ENCODE assay signal across 8 cellular contexts in the genomic region with DNA sequence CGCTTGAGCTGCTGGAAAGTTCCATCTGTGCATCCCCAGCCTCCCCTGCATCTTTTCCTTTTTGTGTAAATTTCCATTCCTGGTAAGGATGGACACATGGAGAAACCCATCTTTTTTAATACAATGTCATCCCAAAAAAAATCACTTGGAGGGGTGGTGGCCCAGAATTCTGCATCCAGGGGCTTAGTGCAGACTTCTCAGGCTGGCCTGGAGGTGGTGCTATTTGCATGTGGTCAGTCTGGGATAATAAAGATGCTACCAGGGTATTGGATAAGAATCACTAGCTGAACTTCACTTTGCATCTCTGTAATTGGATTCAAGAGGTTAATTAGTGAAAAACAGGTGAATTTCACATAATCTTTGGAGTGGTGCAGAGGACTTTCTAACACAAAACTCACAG. TPM values are rescaled to one million over a fixed set of nuclear protein-coding genes. Genes with fewer than 3 reads are reported as not detected.
DNase-seq lines count a peak whose midpoint lies in the region; ATAC-seq, FAIRE-seq and TF ChIP-seq lines count a peak whose summit lies in the region.

No MANE protein-coding gene starts in this region.

- TF ChIP-seq POLR2A in H54 (IDR thresholded peaks at IDR 0.05; ENCODE audit: low read depth, low read length) (no peak), body of pancreas (IDR thresholded peaks at IDR 0.05) (no peak)

- TF ChIP-seq CTCF in CD8-positive, alpha-beta T cell (IDR thresholded peaks at IDR 0.05) = no peak
- peak; percentile 90 for TF ChIP-seq CTCF in OCI-LY3 (IDR thresholded peaks at IDR 0.05; ENCODE audit: low read depth, low read length)
- peak; percentile 27 to 79 (median 64) for TF ChIP-seq CTCF in body of pancreas (IDR thresholded peaks at IDR 0.05)
- TF ChIP-seq CTCF in lower lobe of right lung (IDR thresholded peaks at IDR 0.05) = peak; percentile 60
- TF ChIP-seq CTCF in type B pancreatic cell (conservative IDR thresholded peaks at IDR 0.05) = peak; percentile 75

- peaks cover 15% of the 10 kb centered on the region for H3K36me3 Mint-ChIP-seq in CD8-positive, alpha-beta T cell
- peaks cover 8% of the 10 kb centered on the region for H3K36me3 Mint-ChIP-seq in type B pancreatic cell

- no peaks in the 10 kb centered on the region for H3K36me3 ChIP-seq in CD8-positive, alpha-beta T cell (ENCODE audit: insufficient read depth, low read length)
- H3K36me3 ChIP-seq in OCI-LY3 (replicated peaks; ENCODE audit: low read depth, low read length) (peaks cover 2% of the 10 kb centered on the region), body of pancreas (replicated peaks in 1 of 2; ENCODE audit: insufficient read depth in 1 of 2, low read depth in 2 of 2) (no peaks in the 10 kb centered on the region), lower lobe of right lung (peaks cover 3% of the 10 kb centered on the region)

- no peaks in the 10 kb centered on the region for H4K20me1 ChIP-seq in OCI-LY3 (ENCODE audit: insufficient read depth, low read length)

- H3K4me1 Mint-ChIP-seq in CD8-positive, alpha-beta T cell (ENCODE audit: low read depth) = peaks cover 62% of the 10 kb centered on the region
- peaks cover 9% of the 10 kb centered on the region for H3K4me1 Mint-ChIP-seq in type B pancreatic cell (ENCODE audit: unreplicated experiment)

- no peaks in the 10 kb centered on the region for H3K9me3 ChIP-seq in CD8-positive, alpha-beta T cell (ENCODE audit: low read length)
- no peaks in the 10 kb centered on the region for H3K9me3 ChIP-seq in OCI-LY3 (ENCODE audit: insufficient read depth, low read length)
- H3K9me3 ChIP-seq in body of pancreas = no peaks in the 10 kb centered on the region
- H3K9me3 ChIP-seq in lower lobe of right lung = no peaks in the 10 kb centered on the region

- no peak overlapping the region; the same call in 1 of the 2 replicates for H3K9ac ChIP-seq in OCI-LY3 (ENCODE audit: low read length)

- no peak for ATAC-seq in CD8-positive, alpha-beta T cell
- ATAC-seq in body of pancreas = no peak
- no peak for ATAC-seq in lower lobe of right lung
- ATAC-seq in GM21723 (IDR thresholded peaks at IDR 0.05; ENCODE audit: unreplicated experiment) = no peak
- ATAC-seq in HG02623 (IDR thresholded peaks at IDR 0.05; ENCODE audit: unreplicated experiment) = no peak

- intact Hi-C loops in CD8-positive, alpha-beta T cell (cut with DNase I, micrococcal nuclease) = loop anchor here (1.0 kb wide), 2 partner anchors 32 to 149 kb away; a partner anchor contains a TSS
- intact Hi-C loops in body of pancreas (cut with DNase I) (loop anchor here (10.0 kb wide), 2 partner anchors 46 to 326 kb away; no protein-coding TSS in a partner anchor), lower lobe of right lung (cut with DNase I) (no loop called here)

- H3K4me1 ChIP-seq in CD8-positive, alpha-beta T cell (ENCODE audit: insufficient read depth, low read length) = peaks cover 33% of the 10 kb centered on the region
- H3K4me1 ChIP-seq in OCI-LY3 (ENCODE audit: low read length) (peaks cover 33% of the 10 kb centered on the region), body of pancreas (peaks cover 23% of the 10 kb centered on the region), lower lobe of right lung (peaks cover 51% of the 10 kb centered on the region)

- H3K27me3 ChIP-seq in CD8-positive, alpha-beta T cell (ENCODE audit: insufficient read depth, low read length) = no peaks in the 10 kb centered on the region
- H3K27me3 ChIP-seq in OCI-LY3 (ENCODE audit: low read depth, low read length) = peaks cover 1% of the 10 kb centered on the region; the same call in 1 of the 2 replicates
- no peaks in the 10 kb centered on the region for H3K27me3 ChIP-seq in body of pancreas
- H3K27me3 ChIP-seq in lower lobe of right lung (ENCODE audit: low read depth) = no peaks in the 10 kb centered on the region

- H2AFZ ChIP-seq in OCI-LY3 (ENCODE audit: low read depth, low read length) = no peak overlapping the region

- no peaks in the 10 kb centered on the region for H3K27me3 Mint-ChIP-seq in CD8-positive, alpha-beta T cell (ENCODE audit: low read depth)
- peaks cover 7% of the 10 kb centered on the region for H3K27me3 Mint-ChIP-seq in type B pancreatic cell

- 63 to 88% methylated on average over 1 of the region's 1 CpG for WGBS in body of pancreas, 2 donors

- no peaks in the 10 kb centered on the region for H3K9me3 Mint-ChIP-seq in CD8-positive, alpha-beta T cell
- H3K9me3 Mint-ChIP-seq in type B pancreatic cell = no peaks in the 10 kb centered on the region

- FAIRE-seq in H54 (lab: Jason Lieb, UNC) = no peak

- peak overlapping the region; percentile 61 for H3K4me3 Mint-ChIP-seq in CD8-positive, alpha-beta T cell
- H3K4me3 Mint-ChIP-seq in type B pancreatic cell = peak overlapping the region; percentile 77

- CTCF ChIA-PET in CD8-positive, alpha-beta T cell (lab: Charles Lee) = interaction anchor here (0.7 to 2.7 kb wide), 18 partner anchors 9 to 445 kb away, joined by 3 to 19 read pairs (median 4); a partner anchor contains a TSS

- H3K79me2 ChIP-seq in OCI-LY3 (ENCODE audit: low read length) = peaks cover 31% of the 10 kb centered on the region

- no peak for DNase-seq in CD8-positive, alpha-beta T cell
- peak; percentile 33 for DNase-seq in H54 (ENCODE audit: insufficient read length, low spot score)
- DNase-seq in body of pancreas = peak; percentile 35 to 61 (median 44)
- no peak for DNase-seq in lower lobe of right lung
- no peak for DNase-seq in type B pancreatic cell (ENCODE audit: extremely low spot score, unreplicated experiment)

- H3K27ac ChIP-seq in CD8-positive, alpha-beta T cell (ENCODE audit: low read depth, low read length) = peak overlapping the region; percentile 26
- H3K27ac ChIP-seq in OCI-LY3 (ENCODE audit: low read length) (no peak overlapping the region), body of pancreas (peak overlapping the region in 1 of 4 donors; percentile 65), lower lobe of right lung (peak overlapping the region; percentile 76)

- H3K27ac Mint-ChIP-seq in CD8-positive, alpha-beta T cell = peak overlapping the region; percentile 91
- peak overlapping the region; percentile 24 for H3K27ac Mint-ChIP-seq in type B pancreatic cell

- POLR2A ChIA-PET in CD8-positive, alpha-beta T cell (lab: Charles Lee) = interaction anchor here (0.9 to 2.0 kb wide), 11 partner anchors 11 to 149 kb away, joined by 3 to 14 read pairs (median 5); a partner anchor contains a TSS

- peak overlapping the region; percentile 65 for H3K4me2 ChIP-seq in OCI-LY3 (ENCODE audit: low read length)

- no peak overlapping the region for H3K4me3 ChIP-seq in CD8-positive, alpha-beta T cell (ENCODE audit: low read depth, low read length)
- H3K4me3 ChIP-seq in OCI-LY3 (ENCODE audit: low read length) = no peak overlapping the region; the same call in 1 of the 2 replicates
- H3K4me3 ChIP-seq in body of pancreas = no peak overlapping the region
- H3K4me3 ChIP-seq in lower lobe of right lung = no peak overlapping the region

RNA-seq across cellular contexts. Expression of a gene that starts 1.8 kb away (rescaled TPM):
- 1 to 10 TPM; 2.7 to 4.4 TPM for total RNA-seq in CD8-positive, alpha-beta T cell
- total RNA-seq in body of pancreas = 10 to 100 TPM; 13.5 TPM
- 6.9 TPM for total RNA-seq in lower lobe of right lung
- total RNA-seq in type B pancreatic cell (ENCODE audit: low replicate concordance) = 18.4 and 26.2 TPM in 2 replicates

RNA-seq across cellular contexts. Expression of a gene that starts 55.1 kb away (rescaled TPM):
- total RNA-seq in CD8-positive, alpha-beta T cell = 10 to 100 TPM; 21.1 to 22.3 TPM
- total RNA-seq in body of pancreas (10 to 100 TPM; 21.1 to 25.4 TPM), lower lobe of right lung (29.9 TPM), type B pancreatic cell (ENCODE audit: low replicate concordance) (42.9 and 51.8 TPM in 2 replicates)

RNA-seq across cellular contexts. Expression of a gene that starts 59.0 kb away (rescaled TPM):
- total RNA-seq in CD8-positive, alpha-beta T cell = 1 to 10 TPM; 1.8 to 2.0 TPM
- 1 to 10 TPM; 6.3 to 8.8 TPM for total RNA-seq in body of pancreas
- 10.4 TPM for total RNA-seq in lower lobe of right lung
- 7.4 and 8.2 TPM in 2 replicates for total RNA-seq in type B pancreatic cell (ENCODE audit: low replicate concordance)

Comparison
In these comparisons a context has a peak if more than half of its experiments do, and no peak if none do; other contexts are left out.
1. DNase-seq: peak in H54 (single experiment) and body of pancreas (4 of 4); none in CD8-positive, alpha-beta T cell (0 of 7), lower lobe of right lung (single experiment) and type B pancreatic cell (single experiment).